Comparison of ENCODE assay signal across 8 cellular contexts in genomic region chr10:80664071-80664680, GRCh38.
A peak's percentile ranks its signal among the peaks of the same experiment; 100 is the strongest.
DNase-seq lines count a peak whose midpoint lies in the region; ATAC-seq, FAIRE-seq and TF ChIP-seq lines count a peak whose summit lies in the region.

No MANE protein-coding gene starts in this region.

- H3K4me3 ChIP-seq in foreskin fibroblast (ENCODE audit: low read depth in 1 of 2, low read length in 2 of 2), result no peak overlapping the region
- H3K4me3 ChIP-seq in osteoblast (ENCODE audit: insufficient read depth, low read length), result no peak overlapping the region

- intact Hi-C loops in CD14-positive monocyte (cut with micrococcal nuclease), result loop anchor here (10.0 kb wide), 1 partner anchor 261 kb away; no protein-coding TSS in a partner anchor

- no peaks in the 10 kb centered on the region for H4K20me1 ChIP-seq in osteoblast (ENCODE audit: insufficient read depth, low read length)

- FAIRE-seq in urothelium cell line (lab: Jason Lieb, UNC), result peak; percentile 20

- TF ChIP-seq CTCF in CD14-positive monocyte (IDR thresholded peaks at IDR 0.05) (peak; percentile 91), foreskin fibroblast (IDR thresholded peaks at IDR 0.05; ENCODE audit: low read depth, low read length) (peak; percentile 76), osteoblast (IDR thresholded peaks at IDR 0.05; ENCODE audit: extremely low read depth, low read depth, low read length) (peak; percentile 88)

- no peaks in the 10 kb centered on the region for H3K79me2 ChIP-seq in osteoblast (ENCODE audit: insufficient read depth, low read length)

- no peak overlapping the region for H3K27ac ChIP-seq in osteoblast (ENCODE audit: low read depth, low read length)

- no peaks in the 10 kb centered on the region for H3K27me3 ChIP-seq in osteoblast (ENCODE audit: insufficient read depth, low read length)

- peak; percentile 54 for ATAC-seq in GM19023 (IDR thresholded peaks at IDR 0.05; ENCODE audit: unreplicated experiment)
- ATAC-seq in HG03439 (IDR thresholded peaks at IDR 0.05; ENCODE audit: unreplicated experiment), result peak; percentile 70

- DNase-seq in CD14-positive monocyte (ENCODE audit: low spot score) (peak; percentile 57), NOMO-1 treated with DMSO at 0.1 percent for 48 hours (lab: John Stamatoyannopoulos, UW; ENCODE audit: unreplicated experiment) (peak; percentile 30), foreskin fibroblast (peak; percentile 15 to 54), osteoblast (ENCODE audit: insufficient read length, low spot score, missing footprints) (no peak), urothelium cell line (ENCODE audit: low spot score) (peak; percentile 85)
- DNase-seq in activated T-cell treated with anti-CD3 and anti-CD28 coated beads, Interleukin-2, amount 50 U/mL, for 24 hours, result peak; percentile 62

- H3K27ac Mint-ChIP-seq in CD14-positive monocyte, result no peak overlapping the region
- H3K27ac Mint-ChIP-seq in activated T-cell treated with anti-CD3 and anti-CD28 coated beads, Interleukin-2, amount 50 U/mL, for 24 hours, result no peak overlapping the region

- H3K4me1 ChIP-seq in osteoblast (ENCODE audit: insufficient read depth, low read length), result peaks cover 5% of the 10 kb centered on the region

- no peaks in the 10 kb centered on the region for H3K9me3 Mint-ChIP-seq in CD14-positive monocyte
- no peaks in the 10 kb centered on the region for H3K9me3 Mint-ChIP-seq in activated T-cell treated with anti-CD3 and anti-CD28 coated beads, Interleukin-2, amount 50 U/mL, for 24 hours

- H3K36me3 Mint-ChIP-seq in CD14-positive monocyte, result no peaks in the 10 kb centered on the region
- H3K36me3 Mint-ChIP-seq in activated T-cell treated with anti-CD3 and anti-CD28 coated beads, Interleukin-2, amount 50 U/mL, for 24 hours (ENCODE audit: low read depth), result no peaks in the 10 kb centered on the region

- no peaks in the 10 kb centered on the region for H3K9me3 ChIP-seq in osteoblast (ENCODE audit: low read depth, low read length)

- peaks cover 48% of the 10 kb centered on the region for H3K4me1 Mint-ChIP-seq in CD14-positive monocyte
- H3K4me1 Mint-ChIP-seq in activated T-cell treated with anti-CD3 and anti-CD28 coated beads, Interleukin-2, amount 50 U/mL, for 24 hours (ENCODE audit: low read depth), result peaks cover 4% of the 10 kb centered on the region

- H3K36me3 ChIP-seq in osteoblast (ENCODE audit: insufficient read depth, low read length), result no peaks in the 10 kb centered on the region

- peaks cover 0 to 11% (median 2%) of the 10 kb centered on the region in 3 donors for H3K27me3 Mint-ChIP-seq in CD14-positive monocyte (ENCODE audit: low read depth in 3 of 3)
- peaks cover 43% of the 10 kb centered on the region for H3K27me3 Mint-ChIP-seq in activated T-cell treated with anti-CD3 and anti-CD28 coated beads, Interleukin-2, amount 50 U/mL, for 24 hours

- H3K4me3 Mint-ChIP-seq in CD14-positive monocyte, result no peak overlapping the region
- no peak overlapping the region for H3K4me3 Mint-ChIP-seq in activated T-cell treated with anti-CD3 and anti-CD28 coated beads, Interleukin-2, amount 50 U/mL, for 24 hours

- no peak overlapping the region for H2AFZ ChIP-seq in osteoblast (ENCODE audit: low read length)

- H3K4me2 ChIP-seq in osteoblast (ENCODE audit: insufficient read depth, low read length), result no peak overlapping the region
